In genomic region chr6:132202569-132202968, GRCh38 we compare ENCODE assay signal across 16 cellular contexts.
DNase-seq lines count a peak whose midpoint lies in the region; ATAC-seq and TF ChIP-seq lines count a peak whose summit lies in the region.
"Had no signal": no experiment of that assay in that cellular context is flagged by ENCODE, and none has a peak within 500 bp of the region (broad histone marks: within the 10 kb centered on the region; RNA-seq: fewer than 3 reads in every experiment).

No MANE protein-coding gene starts in this region.

- peak overlapping the region; percentile 20 for H3K4me2 ChIP-seq in fibroblast of lung (ENCODE audit: extremely low read depth, insufficient read depth, low read length)

- peaks cover 8% of the 10 kb centered on the region for H3K9me3 Mint-ChIP-seq in nephron
- H3K9me3 Mint-ChIP-seq in progenitor cell of endocrine pancreas (ENCODE audit: low read depth), result no peaks in the 10 kb centered on the region
- H3K9me3 Mint-ChIP-seq: activated T-helper 1 cell treated with anti-CD3 and anti-CD28 coated beads, Interleukin-12 subunit alpha, Interleukin-12 subunit beta, Interleukin-2, Interleukin-4 antibody, amounts not matched to agents 30 ng/mL and 10 ng/mL and 1 ng/mL, durations not matched to agents 14 hours and 24 hours and 36 hours; nephron progenitor cell had no signal

- TF ChIP-seq CTCF in fibroblast of lung (conservative IDR thresholded peaks at IDR 0.05 in 1 of 2, IDR thresholded peaks at IDR 0.05 in 1 of 2; ENCODE audit: low read depth in 1 of 2, low read length in 2 of 2), result no peak
- no peak for TF ChIP-seq CTCF in nephron (IDR thresholded peaks at IDR 0.05; ENCODE audit: unreplicated experiment in 3 of 3)
- no peak for TF ChIP-seq CTCF in progenitor cell of endocrine pancreas (IDR thresholded peaks at IDR 0.05; ENCODE audit: unreplicated experiment)

- no peak for ATAC-seq in GM19023 (IDR thresholded peaks at IDR 0.05; ENCODE audit: unreplicated experiment)

- peaks cover 12% of the 10 kb centered on the region for H3K4me1 ChIP-seq in fibroblast of lung (ENCODE audit: control insufficient read depth, extremely low read depth, insufficient read depth, low read length)
- H3K4me1 ChIP-seq: upper lobe of left lung had no signal

- H3K36me3 ChIP-seq in MG63 (no peaks in the 10 kb centered on the region), fibroblast of lung (ENCODE audit: control insufficient read depth, insufficient read depth, low read length) (no peaks in the 10 kb centered on the region)
- H3K36me3 ChIP-seq: upper lobe of left lung had no signal

- no peak overlapping the region for H3K27ac ChIP-seq in fibroblast of lung (ENCODE audit: insufficient read depth, low read length)
- H3K27ac ChIP-seq: dorsolateral prefrontal cortex, RWPE1, upper lobe of left lung had no signal

- H4K20me1 ChIP-seq in fibroblast of lung (ENCODE audit: control insufficient read depth, extremely low read depth, insufficient read depth, low read length), result no peaks in the 10 kb centered on the region

- H3K27me3 Mint-ChIP-seq in nephron (ENCODE audit: low read depth) (no peaks in the 10 kb centered on the region), progenitor cell of endocrine pancreas (no peaks in the 10 kb centered on the region)
- H3K27me3 Mint-ChIP-seq: activated B cell treated with CpG ODN at 0.5 μM for 24 hours had no signal

- H2AFZ ChIP-seq in fibroblast of lung (ENCODE audit: low read length), result no peak overlapping the region

- H3K27me3 ChIP-seq in MG63 (no peaks in the 10 kb centered on the region), fibroblast of lung (ENCODE audit: control insufficient read depth, insufficient read depth, low read length) (no peaks in the 10 kb centered on the region)
- H3K27me3 ChIP-seq: dorsolateral prefrontal cortex, upper lobe of left lung had no signal

- H3K4me1 Mint-ChIP-seq in nephron (peaks cover 17% of the 10 kb centered on the region), progenitor cell of endocrine pancreas (ENCODE audit: low read depth) (no peaks in the 10 kb centered on the region)
- H3K4me1 Mint-ChIP-seq: activated B cell treated with CpG ODN at 0.5 μM for 24 hours had no signal

- no peaks in the 10 kb centered on the region for H3K36me3 Mint-ChIP-seq in nephron (ENCODE audit: low read depth)
- H3K36me3 Mint-ChIP-seq in progenitor cell of endocrine pancreas (ENCODE audit: insufficient read depth), result no peaks in the 10 kb centered on the region

- H3K4me3 ChIP-seq in MG63, result no peak overlapping the region
- H3K4me3 ChIP-seq in fibroblast of lung (replicated peaks in 1 of 4; ENCODE audit: control extremely low read depth in 1 of 4, insufficient read depth in 1 of 4, low read depth in 3 of 4, low read length in 4 of 4), result no peak overlapping the region
- H3K4me3 ChIP-seq: dorsolateral prefrontal cortex, upper lobe of left lung had no signal

- DNase-seq in A172 (ENCODE audit: low spot score), result peak; percentile 20
- DNase-seq in MG63, result peak; percentile 67
- peak; percentile 85 to 93 for DNase-seq in fibroblast of lung (ENCODE audit: low read depth in 2 of 2)
- DNase-seq in progenitor cell of endocrine pancreas (ENCODE audit: low spot score, unreplicated experiment), result no peak
- DNase-seq in GF-D8 (lab: John Stamatoyannopoulos, UW), result no peak
- DNase-seq in RKO (ENCODE audit: low spot score), result no peak
- DNase-seq: activated B cell treated with CpG ODN at 0.5 μM for 24 hours, dorsolateral prefrontal cortex, GDM1, GOT3, nephron progenitor cell, upper lobe of left lung had no signal

- H3K9me3 ChIP-seq in MG63, result peaks cover 5% of the 10 kb centered on the region; the same call in 1 of the 2 replicates
- H3K9me3 ChIP-seq in fibroblast of lung (ENCODE audit: control insufficient read depth, insufficient read depth, low read depth, low read length), result no peaks in the 10 kb centered on the region
- H3K9me3 ChIP-seq: upper lobe of left lung had no signal

- H3K9ac ChIP-seq in fibroblast of lung (ENCODE audit: insufficient read depth, low read length), result no peak overlapping the region

- no peaks in the 10 kb centered on the region for H3K79me2 ChIP-seq in fibroblast of lung (ENCODE audit: control insufficient read depth, insufficient read depth, low read length)

- H3K27ac Mint-ChIP-seq in nephron, result peak overlapping the region; percentile 17 to 66 (median 46)
- H3K27ac Mint-ChIP-seq in progenitor cell of endocrine pancreas, result no peak overlapping the region
- H3K27ac Mint-ChIP-seq: activated B cell treated with CpG ODN at 0.5 μM for 24 hours; activated T-helper 1 cell treated with anti-CD3 and anti-CD28 coated beads, Interleukin-12 subunit alpha, Interleukin-12 subunit beta, Interleukin-2, Interleukin-4 antibody, amounts not matched to agents 30 ng/mL and 10 ng/mL and 1 ng/mL, durations not matched to agents 14 hours and 24 hours and 36 hours; nephron progenitor cell had no signal

- no peak overlapping the region for H3K4me3 Mint-ChIP-seq in nephron
- no peak overlapping the region for H3K4me3 Mint-ChIP-seq in progenitor cell of endocrine pancreas (ENCODE audit: low read depth)
- H3K4me3 Mint-ChIP-seq: activated B cell treated with CpG ODN at 0.5 μM for 24 hours; activated T-helper 1 cell treated with anti-CD3 and anti-CD28 coated beads, Interleukin-12 subunit alpha, Interleukin-12 subunit beta, Interleukin-2, Interleukin-4 antibody, amounts not matched to agents 30 ng/mL and 10 ng/mL and 1 ng/mL, durations not matched to agents 14 hours and 24 hours and 36 hours; nephron progenitor cell had no signal

Comparison
In these comparisons a context has a peak if more than half of its experiments do, and no peak if none do; other contexts are left out.
1. DNase-seq: peak in A172 (single experiment), MG63 (single experiment) and fibroblast of lung (2 of 2); none in progenitor cell of endocrine pancreas (single experiment), GF-D8 (single experiment) and RKO (single experiment).